In genomic region chr12:113766133-113766879, GRCh38 we compare ENCODE assay signal across 14 cellular contexts.
DNase-seq lines count a peak whose midpoint lies in the region; ATAC-seq and TF ChIP-seq lines count a peak whose summit lies in the region.
"Had no signal": no experiment of that assay in that cellular context is flagged by ENCODE, and none has a peak within 500 bp of the region (broad histone marks: within the 10 kb centered on the region; RNA-seq: fewer than 3 reads in every experiment).

No MANE protein-coding gene starts in this region.

- H4K8ac ChIP-seq in mesenchymal stem cell (ENCODE audit: low read length): no peak overlapping the region

- no peak overlapping the region for H2AFZ ChIP-seq in mesenchymal stem cell (ENCODE audit: low read depth, low read length)

- no peaks in the 10 kb centered on the region for H3K79me1 ChIP-seq in mesenchymal stem cell (replicated peaks; ENCODE audit: low read length, poor library complexity, severe bottlenecking)

- H2BK12ac ChIP-seq in mesenchymal stem cell (ENCODE audit: low read length in 2 of 2): peak overlapping the region in 1 of 2 experiments; percentile 33

- H3K4ac ChIP-seq in mesenchymal stem cell (ENCODE audit: low read depth in 1 of 2, low read length in 2 of 2): no peak overlapping the region

- no peak overlapping the region for H3K4me3 ChIP-seq in BE2C (ENCODE audit: low read depth, low read length)
- no peak overlapping the region for H3K4me3 ChIP-seq in mesenchymal stem cell (ENCODE audit: insufficient read depth in 1 of 2, low read depth in 1 of 2, low read length in 2 of 2)
- H3K4me3 ChIP-seq in upper lobe of right lung: no peak overlapping the region
- H3K4me3 ChIP-seq: esophagus muscularis mucosa had no signal

- no peak overlapping the region for H4K91ac ChIP-seq in mesenchymal stem cell (ENCODE audit: low read length)

- ATAC-seq in upper lobe of right lung (no peak), HG03342 (IDR thresholded peaks at IDR 0.05; ENCODE audit: unreplicated experiment) (no peak)
- ATAC-seq: sciatic nerve had no signal

- H2BK5ac ChIP-seq in mesenchymal stem cell (ENCODE audit: low read depth, low read length, poor library complexity, severe bottlenecking): no peak overlapping the region

- 87% methylated on average over 34 of the region's 36 CpGs for WGBS in mesenchymal stem cell

- no peak overlapping the region for H3K18ac ChIP-seq in mesenchymal stem cell (ENCODE audit: low read depth in 1 of 2, low read length in 2 of 2)

- H3K27ac ChIP-seq in mesenchymal stem cell (ENCODE audit: low read length, poor library complexity, severe bottlenecking) (no peak overlapping the region), upper lobe of right lung (no peak overlapping the region)
- H3K27ac ChIP-seq: esophagus muscularis mucosa had no signal

- no peak overlapping the region for H3K23ac ChIP-seq in mesenchymal stem cell (ENCODE audit: low read length in 2 of 2)

- H3K36me3 ChIP-seq in BE2C (no peaks in the 10 kb centered on the region), mesenchymal stem cell (ENCODE audit: control insufficient read depth in 1 of 2, insufficient read depth in 2 of 2, low read depth in 1 of 2, low read length in 2 of 2) (no peaks in the 10 kb centered on the region), upper lobe of right lung (no peaks in the 10 kb centered on the region)
- H3K36me3 ChIP-seq: esophagus muscularis mucosa had no signal

- no peak overlapping the region for H2BK120ac ChIP-seq in mesenchymal stem cell (ENCODE audit: low read depth, low read length)

- H3K4me1 ChIP-seq in BE2C: peaks cover 10% of the 10 kb centered on the region
- peaks cover 12% of the 10 kb centered on the region for H3K4me1 ChIP-seq in mesenchymal stem cell (ENCODE audit: control insufficient read depth, insufficient read depth, low read depth, low read length)
- H3K4me1 ChIP-seq in upper lobe of right lung: no peaks in the 10 kb centered on the region
- H3K4me1 ChIP-seq: esophagus muscularis mucosa had no signal

- H3K4me2 ChIP-seq in mesenchymal stem cell (ENCODE audit: low read length, poor library complexity, severe bottlenecking): no peak overlapping the region

- intact Hi-C loops in upper lobe of right lung (cut with DNase I): no loop called here

- H2BK15ac ChIP-seq in mesenchymal stem cell (ENCODE audit: low read depth, poor library complexity, severe bottlenecking): peak overlapping the region; percentile 33

- H3K9me3 ChIP-seq in BE2C (no peaks in the 10 kb centered on the region), mesenchymal stem cell (ENCODE audit: control insufficient read depth, low read length) (no peaks in the 10 kb centered on the region), upper lobe of right lung (no peaks in the 10 kb centered on the region)
- H3K9me3 ChIP-seq: esophagus muscularis mucosa had no signal

- TF ChIP-seq CTCF in BE2C (IDR thresholded peaks at IDR 0.05; ENCODE audit: low read depth, low read length): 0 out of 2 replicates have a peak, but pooled peaks have one; percentile 2
- TF ChIP-seq CTCF in upper lobe of right lung (IDR thresholded peaks at IDR 0.05): no peak

- DNase-seq in BE2C: peak; percentile 60
- peak; percentile 11 for DNase-seq in HK-2 (ENCODE audit: unreplicated experiment)
- peak; percentile 43 for DNase-seq in SW480 (ENCODE audit: low spot score)
- DNase-seq in mesenchymal stem cell: no peak
- DNase-seq in upper lobe of right lung: no peak
- DNase-seq in activated effector memory CD4-positive, alpha-beta T cell treated with anti-CD3 and anti-CD28 coated beads, Interleukin-2, amount 50 U/mL, for 16 hours: no peak
- no peak for DNase-seq in SKM-1 treated with dmso at 0.1 percent for 144 hours (lab: John Stamatoyannopoulos, UW; ENCODE audit: unreplicated experiment)
- DNase-seq: activated CD4-positive, alpha-beta T cell treated with anti-CD3 and anti-CD28 coated beads, Interleukin-2, amount 10 ng/mL, durations not matched to agents 7 days and 5 days; COR-L47; immature natural killer cell; NCI-H2081 treated with DMSO at 0.1 percent for 48 hours had no signal

- H3K27me3 ChIP-seq in BE2C (peaks cover 3% of the 10 kb centered on the region; the same call in 1 of the 2 replicates), mesenchymal stem cell (ENCODE audit: control insufficient read depth in 1 of 2, insufficient read depth in 1 of 2, low read length in 2 of 2) (peaks cover 17 to 56% of the 10 kb centered on the region in 2 experiments), upper lobe of right lung (peaks cover 48% of the 10 kb centered on the region)

- no peak overlapping the region for H3K14ac ChIP-seq in mesenchymal stem cell (ENCODE audit: low read length in 2 of 2)

- no peak overlapping the region for H2AK5ac ChIP-seq in mesenchymal stem cell (ENCODE audit: low read length, severe bottlenecking)

- H3K9ac ChIP-seq in mesenchymal stem cell (ENCODE audit: low read length): no peak overlapping the region

Comparison
In these comparisons a context has a peak if more than half of its experiments do, and no peak if none do; other contexts are left out.
1. DNase-seq: peak in BE2C (single experiment), HK-2 (single experiment) and SW480 (single experiment); none in mesenchymal stem cell (single experiment), upper lobe of right lung (single experiment), activated effector memory CD4-positive, alpha-beta T cell treated with anti-CD3 and anti-CD28 coated beads, Interleukin-2, amount 50 U/mL, for 16 hours (single experiment) and SKM-1 treated with dmso at 0.1 percent for 144 hours (single experiment).